Comparison of ENCODE assay signal across 31 cellular contexts in genomic region chr10:82968533-82968932, GRCh38.
"Had no signal": no experiment of that assay in that cellular context is flagged by ENCODE, and none has a peak within 500 bp of the region (broad histone marks: within the 10 kb centered on the region; RNA-seq: fewer than 3 reads in every experiment).

No MANE protein-coding gene starts in this region.

- ATAC-seq: activated CD4-positive, CD25-positive, alpha-beta regulatory T cell treated with anti-CD3 and anti-CD28 coated beads, Interleukin-2, amount 50 U/mL, for 24 hours; activated T-cell treated with anti-CD3 and anti-CD28 coated beads, Interleukin-2, amount 50 U/mL, for 4 hours; activated T-helper 17 cell treated with anti-CD3 and anti-CD28 coated beads, Interleukin-2, amount 50 U/mL, for 72 hours; effector memory CD8-positive, alpha-beta T cell; T-helper 17 cell had no signal

- H3K4me1 Mint-ChIP-seq: activated B cell treated with CpG ODN at 0.5 μM for 24 hours; activated CD4-positive, alpha-beta T cell treated with anti-CD3 and anti-CD28 coated beads, Interleukin-2, amount 10 ng/mL, durations not matched to agents 24 days and 14 days; activated T-helper 17 cell treated with anti-CD3 and anti-CD28 coated beads, Interleukin-2, amount 50 U/mL, for 72 hours had no signal

- H3K9me3 Mint-ChIP-seq: activated B cell treated with CpG ODN at 0.5 μM for 24 hours; activated CD4-positive, alpha-beta T cell treated with anti-CD3 and anti-CD28 coated beads, Interleukin-2, amount 10 ng/mL, durations not matched to agents 24 days and 14 days; activated T-cell treated with anti-CD3 and anti-CD28 coated beads, Interleukin-2, amount 50 U/mL, for 4 hours; T-helper 2 cell treated with Interferon-gamma antibody and Interleukin-4, amounts not matched to agents 5 μg/mL and 100 μg/mL, for 36 hours had no signal

- FAIRE-seq: astrocyte, bronchial epithelial cell, colon, frontal cortex had no signal

- H3K4me1 ChIP-seq: esophagus squamous epithelium had no signal

- H3K9me3 ChIP-seq: esophagus squamous epithelium had no signal

- H3K27me3 ChIP-seq: brain microvascular endothelial cell, esophagus squamous epithelium had no signal

- H3K27me3 Mint-ChIP-seq: activated B cell treated with CpG ODN at 0.5 μM for 24 hours; activated CD4-positive, alpha-beta memory T cell treated with anti-CD3 and anti-CD28 coated beads for 36 hours; activated CD4-positive, alpha-beta T cell treated with anti-CD3 and anti-CD28 coated beads, Interleukin-2, amount 10 ng/mL, durations not matched to agents 24 days and 14 days; activated naive CD8-positive, alpha-beta T cell; activated T-helper 17 cell treated with anti-CD3 and anti-CD28 coated beads, Interleukin-2, amount 50 U/mL, for 72 hours; effector memory CD8-positive, alpha-beta T cell; T-helper 17 cell had no signal

- H3K4me3 ChIP-seq: esophagus squamous epithelium had no signal

- H3K27ac Mint-ChIP-seq: activated B cell treated with CpG ODN at 0.5 μM for 24 hours; activated CD4-positive, alpha-beta memory T cell treated with anti-CD3 and anti-CD28 coated beads for 36 hours; activated CD4-positive, alpha-beta T cell treated with anti-CD3 and anti-CD28 coated beads, Interleukin-2, amount 10 ng/mL, durations not matched to agents 24 days and 14 days; activated naive CD8-positive, alpha-beta T cell; activated T-helper 17 cell treated with anti-CD3 and anti-CD28 coated beads, Interleukin-2, amount 50 U/mL, for 72 hours; effector memory CD8-positive, alpha-beta T cell; T-helper 17 cell; T-helper 2 cell treated with Interferon-gamma antibody and Interleukin-4, amounts not matched to agents 5 μg/mL and 100 μg/mL, for 36 hours had no signal

- H3K4me3 Mint-ChIP-seq: activated B cell treated with CpG ODN at 0.5 μM for 24 hours; activated CD4-positive, alpha-beta memory T cell treated with anti-CD3 and anti-CD28 coated beads for 36 hours; activated CD4-positive, alpha-beta T cell treated with anti-CD3 and anti-CD28 coated beads, Interleukin-2, amount 10 ng/mL, durations not matched to agents 24 days and 14 days; activated naive CD8-positive, alpha-beta T cell; activated T-cell treated with anti-CD3 and anti-CD28 coated beads, Interleukin-2, amount 50 U/mL, for 4 hours; activated T-helper 17 cell treated with anti-CD3 and anti-CD28 coated beads, Interleukin-2, amount 50 U/mL, for 72 hours; effector memory CD8-positive, alpha-beta T cell; T-helper 17 cell; T-helper 2 cell treated with Interferon-gamma antibody and Interleukin-4, amounts not matched to agents 5 μg/mL and 100 μg/mL, for 36 hours had no signal

- DNase-seq: activated B cell treated with CpG ODN at 0.5 μM for 24 hours; activated CD4-positive, alpha-beta memory T cell treated with anti-CD3 and anti-CD28 coated beads for 36 hours; activated CD4-positive, alpha-beta T cell treated with anti-CD3 and anti-CD28 coated beads, Interleukin-2, amount 10 ng/mL, durations not matched to agents 24 days and 14 days; activated effector memory CD4-positive, alpha-beta T cell treated with Interleukin-2 at 50 U/mL for 16 hours; activated gamma-delta T cell treated with Interleukin-2 at 50 U/mL for 16 hours; activated naive CD4-positive, alpha-beta T cell treated with anti-CD3 and anti-CD28 coated beads, Interleukin-2, amount 50 U/mL, for 16 hours; activated naive CD4-positive, alpha-beta T cell treated with Interleukin-2 at 50 U/mL for 16 hours; activated T-cell treated with anti-CD3 and anti-CD28 coated beads, Interleukin-2, amount 50 U/mL, for 4 hours; amniotic stem cell; anterior cingulate cortex; brain microvascular endothelial cell; caudate nucleus; cortex of kidney; dermis blood vessel endothelial cell; effector CD4-positive, alpha-beta T cell; effector memory CD8-positive, alpha-beta T cell; esophagus squamous epithelium; foreskin fibroblast; T-helper 1 cell; T-helper 17 cell; T1000; WERI-Rb-1 had no signal

- H3K36me3 Mint-ChIP-seq: activated CD4-positive, alpha-beta memory T cell treated with anti-CD3 and anti-CD28 coated beads for 36 hours; activated naive CD8-positive, alpha-beta T cell had no signal

- H3K36me3 ChIP-seq: brain microvascular endothelial cell, esophagus squamous epithelium, WERI-Rb-1 had no signal

- H3K27ac ChIP-seq: brain microvascular endothelial cell, epithelial cell of prostate, esophagus squamous epithelium, WERI-Rb-1 had no signal
